Comparison of ENCODE assay signal across 1 cellular context in the genomic region with DNA sequence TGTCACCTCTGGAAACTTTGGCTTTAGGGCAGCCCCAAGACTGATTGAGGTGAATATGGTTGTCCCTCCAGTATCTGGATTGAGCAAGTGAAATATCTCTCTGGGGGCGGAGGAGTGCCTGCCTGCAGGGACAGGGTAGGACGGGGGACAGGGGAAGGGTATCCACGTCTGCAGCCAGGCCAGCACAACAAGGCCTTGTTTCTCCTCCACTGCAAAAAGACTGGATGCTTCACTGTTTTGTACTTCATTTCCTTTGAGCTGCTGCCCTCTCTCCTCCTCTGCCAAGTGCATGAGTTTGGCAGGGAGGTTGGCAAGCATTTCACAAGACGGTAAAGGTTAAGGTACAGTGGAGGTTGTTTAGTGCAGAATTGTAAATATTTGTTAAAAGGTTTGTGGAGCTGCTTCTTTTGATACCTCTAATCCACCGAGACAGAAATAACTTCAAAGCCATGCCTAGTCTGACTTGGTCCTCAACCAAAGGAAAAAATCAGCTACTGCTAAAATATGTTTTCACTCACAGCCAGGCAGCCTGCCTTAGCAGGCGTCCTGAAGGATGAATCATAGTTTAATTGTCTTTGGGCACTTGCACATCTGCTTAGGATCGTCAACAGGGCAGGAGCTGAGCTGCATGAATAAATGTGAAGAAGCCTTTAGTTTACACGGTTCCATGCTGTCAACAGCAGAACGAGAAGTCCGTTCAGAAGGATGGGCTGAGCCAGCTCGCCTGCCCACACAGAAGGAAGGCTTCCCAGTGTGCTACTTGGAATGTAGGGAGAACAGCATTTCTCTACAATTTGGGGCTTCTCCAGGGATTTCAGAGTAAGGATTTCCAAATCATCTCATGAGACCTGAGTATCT.
TF ChIP-seq lines count a peak whose summit lies in the region.

No MANE protein-coding gene starts in this region.

TF ChIP-seq in HepG2, 621 proteins besides CTCF, POLR2A, EP300 and RAD21 (continued from another document and continues in another):
- TF ChIP-seq ZNF879 (CRISPR knock-in tag; IDR thresholded peaks at IDR 0.05), result no peak; the same call in 1 of the 2 replicates
- TF ChIP-seq, protein P1, sequence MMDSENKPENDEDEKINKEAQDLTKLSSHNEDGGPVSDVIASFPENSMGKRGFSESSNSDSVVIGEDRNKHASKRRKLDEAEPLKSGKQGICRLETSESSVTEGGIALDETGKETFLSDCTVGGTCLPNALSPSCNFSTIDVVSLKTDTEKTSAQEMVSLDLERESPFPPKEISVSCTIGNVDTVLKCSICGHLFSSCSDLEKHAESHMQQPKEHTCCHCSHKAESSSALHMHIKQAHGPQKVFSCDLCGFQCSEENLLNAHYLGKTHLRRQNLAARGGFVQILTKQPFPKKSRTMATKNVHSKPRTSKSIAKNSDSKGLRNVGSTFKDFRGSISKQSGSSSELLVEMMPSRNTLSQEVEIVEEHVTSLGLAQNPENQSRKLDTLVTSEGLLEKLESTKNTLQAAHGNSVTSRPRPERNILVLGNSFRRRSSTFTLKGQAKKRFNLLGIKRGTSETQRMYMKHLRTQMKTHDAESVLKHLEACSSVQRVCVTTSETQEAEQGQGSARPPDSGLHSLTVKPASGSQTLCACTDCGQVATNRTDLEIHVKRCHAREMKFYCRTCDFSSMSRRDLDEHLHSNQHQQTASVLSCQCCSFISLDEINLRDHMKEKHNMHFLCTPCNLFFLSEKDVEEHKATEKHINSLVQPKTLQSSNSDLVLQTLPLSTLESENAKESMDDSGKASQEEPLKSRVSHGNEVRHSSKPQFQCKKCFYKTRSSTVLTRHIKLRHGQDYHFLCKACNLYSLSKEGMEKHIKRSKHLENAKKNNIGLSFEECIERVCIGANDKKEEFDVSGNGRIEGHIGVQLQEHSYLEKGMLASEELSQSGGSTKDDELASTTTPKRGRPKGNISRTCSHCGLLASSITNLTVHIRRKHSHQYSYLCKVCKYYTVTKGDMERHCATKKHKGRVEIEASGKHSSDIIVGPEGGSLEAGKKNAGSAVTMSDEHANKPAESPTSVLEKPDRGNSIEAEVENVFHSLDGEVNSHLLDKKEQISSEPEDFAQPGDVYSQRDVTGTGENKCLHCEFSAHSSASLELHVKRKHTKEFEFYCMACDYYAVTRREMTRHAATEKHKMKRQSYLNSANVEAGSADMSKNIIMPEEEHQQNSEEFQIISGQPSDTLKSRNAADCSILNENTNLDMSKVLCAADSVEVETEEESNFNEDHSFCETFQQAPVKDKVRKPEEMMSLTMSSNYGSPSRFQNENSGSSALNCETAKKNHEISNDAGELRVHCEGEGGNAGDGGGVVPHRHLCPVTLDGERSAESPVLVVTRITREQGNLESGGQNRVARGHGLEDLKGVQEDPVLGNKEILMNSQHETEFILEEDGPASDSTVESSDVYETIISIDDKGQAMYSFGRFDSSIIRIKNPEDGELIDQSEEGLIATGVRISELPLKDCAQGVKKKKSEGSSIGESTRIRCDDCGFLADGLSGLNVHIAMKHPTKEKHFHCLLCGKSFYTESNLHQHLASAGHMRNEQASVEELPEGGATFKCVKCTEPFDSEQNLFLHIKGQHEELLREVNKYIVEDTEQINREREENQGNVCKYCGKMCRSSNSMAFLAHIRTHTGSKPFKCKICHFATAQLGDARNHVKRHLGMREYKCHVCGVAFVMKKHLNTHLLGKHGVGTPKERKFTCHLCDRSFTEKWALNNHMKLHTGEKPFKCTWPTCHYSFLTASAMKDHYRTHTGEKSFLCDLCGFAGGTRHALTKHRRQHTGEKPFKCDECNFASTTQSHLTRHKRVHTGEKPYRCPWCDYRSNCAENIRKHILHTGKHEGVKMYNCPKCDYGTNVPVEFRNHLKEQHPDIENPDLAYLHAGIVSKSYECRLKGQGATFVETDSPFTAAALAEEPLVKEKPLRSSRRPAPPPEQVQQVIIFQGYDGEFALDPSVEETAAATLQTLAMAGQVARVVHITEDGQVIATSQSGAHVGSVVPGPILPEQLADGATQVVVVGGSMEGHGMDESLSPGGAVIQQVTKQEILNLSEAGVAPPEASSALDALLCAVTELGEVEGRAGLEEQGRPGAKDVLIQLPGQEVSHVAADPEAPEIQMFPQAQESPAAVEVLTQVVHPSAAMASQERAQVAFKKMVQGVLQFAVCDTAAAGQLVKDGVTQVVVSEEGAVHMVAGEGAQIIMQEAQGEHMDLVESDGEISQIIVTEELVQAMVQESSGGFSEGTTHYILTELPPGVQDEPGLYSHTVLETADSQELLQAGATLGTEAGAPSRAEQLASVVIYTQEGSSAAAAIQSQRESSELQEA (CRISPR knock-in tag; IDR thresholded peaks at IDR 0.05; ENCODE audit: not compliant biosample characterization), result no peak
- TF ChIP-seq, protein P2, sequence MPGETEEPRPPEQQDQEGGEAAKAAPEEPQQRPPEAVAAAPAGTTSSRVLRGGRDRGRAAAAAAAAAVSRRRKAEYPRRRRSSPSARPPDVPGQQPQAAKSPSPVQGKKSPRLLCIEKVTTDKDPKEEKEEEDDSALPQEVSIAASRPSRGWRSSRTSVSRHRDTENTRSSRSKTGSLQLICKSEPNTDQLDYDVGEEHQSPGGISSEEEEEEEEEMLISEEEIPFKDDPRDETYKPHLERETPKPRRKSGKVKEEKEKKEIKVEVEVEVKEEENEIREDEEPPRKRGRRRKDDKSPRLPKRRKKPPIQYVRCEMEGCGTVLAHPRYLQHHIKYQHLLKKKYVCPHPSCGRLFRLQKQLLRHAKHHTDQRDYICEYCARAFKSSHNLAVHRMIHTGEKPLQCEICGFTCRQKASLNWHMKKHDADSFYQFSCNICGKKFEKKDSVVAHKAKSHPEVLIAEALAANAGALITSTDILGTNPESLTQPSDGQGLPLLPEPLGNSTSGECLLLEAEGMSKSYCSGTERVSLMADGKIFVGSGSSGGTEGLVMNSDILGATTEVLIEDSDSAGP (CRISPR knock-in tag; IDR thresholded peaks at IDR 0.05; ENCODE audit: borderline replicate concordance), result peak; percentile 90
- TF ChIP-seq ZNF784 (CRISPR knock-in tag; IDR thresholded peaks at IDR 0.05; ENCODE audit: borderline replicate concordance), result peak; percentile 91; the same call in 1 of the 2 replicates
- peak; percentile 62 for TF ChIP-seq NFYC (CRISPR knock-in tag; IDR thresholded peaks at IDR 0.05)
- peak; percentile 90 for TF ChIP-seq U2AF1 (optimal IDR thresholded peaks at IDR 0.05; ENCODE audit: low read depth, low read length)
- TF ChIP-seq XRCC5 (optimal IDR thresholded peaks at IDR 0.05; ENCODE audit: low read length), result peak; percentile 92
- no peak for TF ChIP-seq NCOA5 (CRISPR knock-in tag; IDR thresholded peaks at IDR 0.05)
- TF ChIP-seq, protein P3, sequence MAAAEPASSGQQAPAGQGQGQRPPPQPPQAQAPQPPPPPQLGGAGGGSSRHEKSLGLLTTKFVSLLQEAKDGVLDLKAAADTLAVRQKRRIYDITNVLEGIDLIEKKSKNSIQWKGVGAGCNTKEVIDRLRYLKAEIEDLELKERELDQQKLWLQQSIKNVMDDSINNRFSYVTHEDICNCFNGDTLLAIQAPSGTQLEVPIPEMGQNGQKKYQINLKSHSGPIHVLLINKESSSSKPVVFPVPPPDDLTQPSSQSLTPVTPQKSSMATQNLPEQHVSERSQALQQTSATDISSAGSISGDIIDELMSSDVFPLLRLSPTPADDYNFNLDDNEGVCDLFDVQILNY (CRISPR knock-in tag; conservative IDR thresholded peaks at IDR 0.05), result no peak
- TF ChIP-seq HOXA3 (CRISPR knock-in tag; IDR thresholded peaks at IDR 0.05), result peak; percentile 93
- TF ChIP-seq, protein P4, sequence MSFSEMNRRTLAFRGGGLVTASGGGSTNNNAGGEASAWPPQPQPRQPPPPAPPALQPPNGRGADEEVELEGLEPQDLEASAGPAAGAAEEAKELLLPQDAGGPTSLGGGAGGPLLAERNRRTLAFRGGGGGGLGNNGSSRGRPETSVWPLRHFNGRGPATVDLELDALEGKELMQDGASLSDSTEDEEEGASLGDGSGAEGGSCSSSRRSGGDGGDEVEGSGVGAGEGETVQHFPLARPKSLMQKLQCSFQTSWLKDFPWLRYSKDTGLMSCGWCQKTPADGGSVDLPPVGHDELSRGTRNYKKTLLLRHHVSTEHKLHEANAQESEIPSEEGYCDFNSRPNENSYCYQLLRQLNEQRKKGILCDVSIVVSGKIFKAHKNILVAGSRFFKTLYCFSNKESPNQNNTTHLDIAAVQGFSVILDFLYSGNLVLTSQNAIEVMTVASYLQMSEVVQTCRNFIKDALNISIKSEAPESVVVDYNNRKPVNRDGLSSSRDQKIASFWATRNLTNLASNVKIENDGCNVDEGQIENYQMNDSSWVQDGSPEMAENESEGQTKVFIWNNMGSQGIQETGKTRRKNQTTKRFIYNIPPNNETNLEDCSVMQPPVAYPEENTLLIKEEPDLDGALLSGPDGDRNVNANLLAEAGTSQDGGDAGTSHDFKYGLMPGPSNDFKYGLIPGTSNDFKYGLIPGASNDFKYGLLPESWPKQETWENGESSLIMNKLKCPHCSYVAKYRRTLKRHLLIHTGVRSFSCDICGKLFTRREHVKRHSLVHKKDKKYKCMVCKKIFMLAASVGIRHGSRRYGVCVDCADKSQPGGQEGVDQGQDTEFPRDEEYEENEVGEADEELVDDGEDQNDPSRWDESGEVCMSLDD (CRISPR knock-in tag; IDR thresholded peaks at IDR 0.05; ENCODE audit: borderline replicate concordance), result no peak
- peak; percentile 76 for TF ChIP-seq ELF1 (CRISPR knock-in tag; IDR thresholded peaks at IDR 0.05)
- no peak for TF ChIP-seq SOX6 (IDR thresholded peaks at IDR 0.05)
- peak; percentile 99 for TF ChIP-seq SOX6 (CRISPR knock-in tag; IDR thresholded peaks at IDR 0.05)
- TF ChIP-seq ZNF530 (CRISPR knock-in tag; IDR thresholded peaks at IDR 0.05; ENCODE audit: low read depth), result no peak
- no peak; the same call in 1 of the 2 replicates for TF ChIP-seq ZNF232 (CRISPR knock-in tag; IDR thresholded peaks at IDR 0.05; ENCODE audit: borderline replicate concordance)
- TF ChIP-seq ZNF746 (CRISPR knock-in tag; IDR thresholded peaks at IDR 0.05), result peak; percentile 94; the same call in 1 of the 2 replicates
- TF ChIP-seq KDM5B (CRISPR knock-in tag; IDR thresholded peaks at IDR 0.05; ENCODE audit: borderline replicate concordance), result peak; percentile 61; the same call in 1 of the 2 replicates
- peak; percentile 100 for TF ChIP-seq ZBTB34 (CRISPR knock-in tag; IDR thresholded peaks at IDR 0.05)
- TF ChIP-seq ZNF496 (CRISPR knock-in tag; IDR thresholded peaks at IDR 0.05; ENCODE audit: insufficient replicate concordance), result no peak
- TF ChIP-seq ZEB1 (IDR thresholded peaks at IDR 0.05; ENCODE audit: insufficient replicate concordance, low read depth), result peak; percentile 71
- TF ChIP-seq SMAD1 (CRISPR knock-in tag; IDR thresholded peaks at IDR 0.05; ENCODE audit: borderline replicate concordance, low read depth), result no peak; the same call in 1 of the 2 replicates
- TF ChIP-seq PHF8 (CRISPR knock-in tag; IDR thresholded peaks at IDR 0.05), result peak; percentile 59; the same call in 1 of the 2 replicates
- TF ChIP-seq KDM2A (CRISPR knock-in tag; IDR thresholded peaks at IDR 0.05; ENCODE audit: borderline replicate concordance, low read depth), result peak; percentile 83
- no peak for TF ChIP-seq MATR3 (CRISPR knock-in tag; IDR thresholded peaks at IDR 0.05)
- TF ChIP-seq SUZ12 (IDR thresholded peaks at IDR 0.05; ENCODE audit: low read depth, low read length), result no peak
- TF ChIP-seq ZNF34 (CRISPR knock-in tag; IDR thresholded peaks at IDR 0.05; ENCODE audit: borderline replicate concordance), result peak; percentile 98
- TF ChIP-seq ZNF44 (CRISPR knock-in tag; IDR thresholded peaks at IDR 0.05), result no peak
- TF ChIP-seq SMAD3 (CRISPR knock-in tag; IDR thresholded peaks at IDR 0.05), result peak; percentile 100
- TF ChIP-seq PPARG (CRISPR knock-in tag; conservative IDR thresholded peaks at IDR 0.05), result peak; percentile 94
- TF ChIP-seq, protein P5, sequence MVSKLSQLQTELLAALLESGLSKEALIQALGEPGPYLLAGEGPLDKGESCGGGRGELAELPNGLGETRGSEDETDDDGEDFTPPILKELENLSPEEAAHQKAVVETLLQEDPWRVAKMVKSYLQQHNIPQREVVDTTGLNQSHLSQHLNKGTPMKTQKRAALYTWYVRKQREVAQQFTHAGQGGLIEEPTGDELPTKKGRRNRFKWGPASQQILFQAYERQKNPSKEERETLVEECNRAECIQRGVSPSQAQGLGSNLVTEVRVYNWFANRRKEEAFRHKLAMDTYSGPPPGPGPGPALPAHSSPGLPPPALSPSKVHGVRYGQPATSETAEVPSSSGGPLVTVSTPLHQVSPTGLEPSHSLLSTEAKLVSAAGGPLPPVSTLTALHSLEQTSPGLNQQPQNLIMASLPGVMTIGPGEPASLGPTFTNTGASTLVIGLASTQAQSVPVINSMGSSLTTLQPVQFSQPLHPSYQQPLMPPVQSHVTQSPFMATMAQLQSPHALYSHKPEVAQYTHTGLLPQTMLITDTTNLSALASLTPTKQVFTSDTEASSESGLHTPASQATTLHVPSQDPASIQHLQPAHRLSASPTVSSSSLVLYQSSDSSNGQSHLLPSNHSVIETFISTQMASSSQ (IDR thresholded peaks at IDR 0.05; ENCODE audit: low read depth), result peak; percentile 82
- TF ChIP-seq, protein P5 (CRISPR knock-in tag; IDR thresholded peaks at IDR 0.05; ENCODE audit: borderline replicate concordance), result peak; percentile 96
- TF ChIP-seq SIX4 (CRISPR knock-in tag; IDR thresholded peaks at IDR 0.05), result peak; percentile 92
- TF ChIP-seq GATAD2A (CRISPR knock-in tag; IDR thresholded peaks at IDR 0.05), result peak; percentile 100
- peak; percentile 100 for TF ChIP-seq ISL2 (CRISPR knock-in tag; IDR thresholded peaks at IDR 0.05)
